2 cellular contexts compared by ENCODE assay signal in the genomic region with DNA sequence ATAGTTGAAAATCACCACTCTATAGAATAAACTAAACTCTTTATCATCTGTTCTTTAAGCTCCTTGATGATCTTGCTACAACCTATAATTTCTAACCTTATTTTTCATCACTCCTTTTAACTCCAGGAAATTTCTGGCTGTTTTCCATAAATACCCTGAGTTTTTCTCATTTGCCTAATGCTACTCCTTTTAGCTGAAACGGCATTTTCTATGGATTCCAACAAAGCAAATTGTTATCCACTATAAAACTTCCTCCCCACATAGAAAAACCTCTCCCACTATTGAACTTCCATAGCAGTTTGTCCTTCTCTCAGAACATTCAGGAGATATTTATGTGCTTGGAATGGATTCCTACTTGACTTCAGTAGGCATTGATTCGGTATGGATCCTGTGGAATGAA.
TF ChIP-seq lines count a peak whose summit lies in the region.

No MANE protein-coding gene starts in this region.

TF ChIP-seq in HepG2, 621 proteins besides CTCF, POLR2A, EP300 and RAD21 (continued from another document):
- no peak for TF ChIP-seq TEAD3 (CRISPR knock-in tag; optimal IDR thresholded peaks at IDR 0.05; ENCODE audit: borderline replicate concordance)

TF ChIP-seq in GM12878, 131 proteins besides CTCF, POLR2A, EP300 and RAD21 (continued from another document):
- no peak for TF ChIP-seq NFXL1 (IDR thresholded peaks at IDR 0.05; ENCODE audit: borderline replicate concordance)
- TF ChIP-seq RB1 (IDR thresholded peaks at IDR 0.05; ENCODE audit: borderline replicate concordance): no peak
- TF ChIP-seq, protein P1, sequence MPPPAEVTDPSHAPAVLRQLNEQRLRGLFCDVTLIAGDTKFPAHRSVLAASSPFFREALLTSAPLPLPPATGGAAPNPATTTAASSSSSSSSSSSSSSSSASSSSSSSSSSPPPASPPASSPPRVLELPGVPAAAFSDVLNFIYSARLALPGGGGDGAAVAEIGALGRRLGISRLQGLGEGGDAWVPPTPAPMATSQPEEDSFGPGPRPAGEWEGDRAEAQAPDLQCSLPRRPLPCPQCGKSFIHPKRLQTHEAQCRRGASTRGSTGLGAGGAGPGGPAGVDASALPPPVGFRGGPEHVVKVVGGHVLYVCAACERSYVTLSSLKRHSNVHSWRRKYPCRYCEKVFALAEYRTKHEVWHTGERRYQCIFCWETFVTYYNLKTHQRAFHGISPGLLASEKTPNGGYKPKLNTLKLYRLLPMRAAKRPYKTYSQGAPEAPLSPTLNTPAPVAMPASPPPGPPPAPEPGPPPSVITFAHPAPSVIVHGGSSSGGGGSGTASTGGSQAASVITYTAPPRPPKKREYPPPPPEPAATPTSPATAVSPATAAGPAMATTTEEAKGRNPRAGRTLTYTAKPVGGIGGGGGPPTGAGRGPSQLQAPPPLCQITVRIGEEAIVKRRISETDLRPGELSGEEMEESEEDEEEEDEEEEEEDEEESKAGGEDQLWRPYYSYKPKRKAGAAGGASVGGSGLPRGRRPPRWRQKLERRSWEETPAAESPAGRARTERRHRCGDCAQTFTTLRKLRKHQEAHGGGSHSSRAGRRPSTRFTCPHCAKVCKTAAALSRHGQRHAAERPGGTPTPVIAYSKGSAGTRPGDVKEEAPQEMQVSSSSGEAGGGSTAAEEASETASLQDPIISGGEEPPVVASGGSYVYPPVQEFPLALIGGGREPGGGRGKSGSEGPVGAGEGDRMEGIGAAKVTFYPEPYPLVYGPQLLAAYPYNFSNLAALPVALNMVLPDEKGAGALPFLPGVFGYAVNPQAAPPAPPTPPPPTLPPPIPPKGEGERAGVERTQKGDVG (CRISPR knock-in tag; IDR thresholded peaks at IDR 0.05): no peak
- no peak for TF ChIP-seq SPI1 (IDR thresholded peaks at IDR 0.05; ENCODE audit: borderline replicate concordance, insufficient read depth, low read depth, low read length)
- no peak for TF ChIP-seq ZNF384 (IDR thresholded peaks at IDR 0.05; ENCODE audit: borderline replicate concordance, low read depth, low read length)
- TF ChIP-seq CREM (IDR thresholded peaks at IDR 0.05; ENCODE audit: low read depth): no peak
- TF ChIP-seq SMC3 (IDR thresholded peaks at IDR 0.05; ENCODE audit: borderline replicate concordance, low read length): no peak
- TF ChIP-seq, protein P2, sequence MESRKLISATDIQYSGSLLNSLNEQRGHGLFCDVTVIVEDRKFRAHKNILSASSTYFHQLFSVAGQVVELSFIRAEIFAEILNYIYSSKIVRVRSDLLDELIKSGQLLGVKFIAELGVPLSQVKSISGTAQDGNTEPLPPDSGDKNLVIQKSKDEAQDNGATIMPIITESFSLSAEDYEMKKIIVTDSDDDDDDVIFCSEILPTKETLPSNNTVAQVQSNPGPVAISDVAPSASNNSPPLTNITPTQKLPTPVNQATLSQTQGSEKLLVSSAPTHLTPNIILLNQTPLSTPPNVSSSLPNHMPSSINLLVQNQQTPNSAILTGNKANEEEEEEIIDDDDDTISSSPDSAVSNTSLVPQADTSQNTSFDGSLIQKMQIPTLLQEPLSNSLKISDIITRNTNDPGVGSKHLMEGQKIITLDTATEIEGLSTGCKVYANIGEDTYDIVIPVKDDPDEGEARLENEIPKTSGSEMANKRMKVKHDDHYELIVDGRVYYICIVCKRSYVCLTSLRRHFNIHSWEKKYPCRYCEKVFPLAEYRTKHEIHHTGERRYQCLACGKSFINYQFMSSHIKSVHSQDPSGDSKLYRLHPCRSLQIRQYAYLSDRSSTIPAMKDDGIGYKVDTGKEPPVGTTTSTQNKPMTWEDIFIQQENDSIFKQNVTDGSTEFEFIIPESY (IDR thresholded peaks at IDR 0.05): no peak
- TF ChIP-seq CBFB (IDR thresholded peaks at IDR 0.05; ENCODE audit: low read depth): no peak
- TF ChIP-seq, protein P3, sequence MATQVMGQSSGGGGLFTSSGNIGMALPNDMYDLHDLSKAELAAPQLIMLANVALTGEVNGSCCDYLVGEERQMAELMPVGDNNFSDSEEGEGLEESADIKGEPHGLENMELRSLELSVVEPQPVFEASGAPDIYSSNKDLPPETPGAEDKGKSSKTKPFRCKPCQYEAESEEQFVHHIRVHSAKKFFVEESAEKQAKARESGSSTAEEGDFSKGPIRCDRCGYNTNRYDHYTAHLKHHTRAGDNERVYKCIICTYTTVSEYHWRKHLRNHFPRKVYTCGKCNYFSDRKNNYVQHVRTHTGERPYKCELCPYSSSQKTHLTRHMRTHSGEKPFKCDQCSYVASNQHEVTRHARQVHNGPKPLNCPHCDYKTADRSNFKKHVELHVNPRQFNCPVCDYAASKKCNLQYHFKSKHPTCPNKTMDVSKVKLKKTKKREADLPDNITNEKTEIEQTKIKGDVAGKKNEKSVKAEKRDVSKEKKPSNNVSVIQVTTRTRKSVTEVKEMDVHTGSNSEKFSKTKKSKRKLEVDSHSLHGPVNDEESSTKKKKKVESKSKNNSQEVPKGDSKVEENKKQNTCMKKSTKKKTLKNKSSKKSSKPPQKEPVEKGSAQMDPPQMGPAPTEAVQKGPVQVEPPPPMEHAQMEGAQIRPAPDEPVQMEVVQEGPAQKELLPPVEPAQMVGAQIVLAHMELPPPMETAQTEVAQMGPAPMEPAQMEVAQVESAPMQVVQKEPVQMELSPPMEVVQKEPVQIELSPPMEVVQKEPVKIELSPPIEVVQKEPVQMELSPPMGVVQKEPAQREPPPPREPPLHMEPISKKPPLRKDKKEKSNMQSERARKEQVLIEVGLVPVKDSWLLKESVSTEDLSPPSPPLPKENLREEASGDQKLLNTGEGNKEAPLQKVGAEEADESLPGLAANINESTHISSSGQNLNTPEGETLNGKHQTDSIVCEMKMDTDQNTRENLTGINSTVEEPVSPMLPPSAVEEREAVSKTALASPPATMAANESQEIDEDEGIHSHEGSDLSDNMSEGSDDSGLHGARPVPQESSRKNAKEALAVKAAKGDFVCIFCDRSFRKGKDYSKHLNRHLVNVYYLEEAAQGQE (IDR thresholded peaks at IDR 0.05; ENCODE audit: low read depth, low read length): no peak
- TF ChIP-seq POLR2AphosphoS2 (IDR thresholded peaks at IDR 0.05; ENCODE audit: low read depth, low read length): no peak
- TF ChIP-seq, protein P4, sequence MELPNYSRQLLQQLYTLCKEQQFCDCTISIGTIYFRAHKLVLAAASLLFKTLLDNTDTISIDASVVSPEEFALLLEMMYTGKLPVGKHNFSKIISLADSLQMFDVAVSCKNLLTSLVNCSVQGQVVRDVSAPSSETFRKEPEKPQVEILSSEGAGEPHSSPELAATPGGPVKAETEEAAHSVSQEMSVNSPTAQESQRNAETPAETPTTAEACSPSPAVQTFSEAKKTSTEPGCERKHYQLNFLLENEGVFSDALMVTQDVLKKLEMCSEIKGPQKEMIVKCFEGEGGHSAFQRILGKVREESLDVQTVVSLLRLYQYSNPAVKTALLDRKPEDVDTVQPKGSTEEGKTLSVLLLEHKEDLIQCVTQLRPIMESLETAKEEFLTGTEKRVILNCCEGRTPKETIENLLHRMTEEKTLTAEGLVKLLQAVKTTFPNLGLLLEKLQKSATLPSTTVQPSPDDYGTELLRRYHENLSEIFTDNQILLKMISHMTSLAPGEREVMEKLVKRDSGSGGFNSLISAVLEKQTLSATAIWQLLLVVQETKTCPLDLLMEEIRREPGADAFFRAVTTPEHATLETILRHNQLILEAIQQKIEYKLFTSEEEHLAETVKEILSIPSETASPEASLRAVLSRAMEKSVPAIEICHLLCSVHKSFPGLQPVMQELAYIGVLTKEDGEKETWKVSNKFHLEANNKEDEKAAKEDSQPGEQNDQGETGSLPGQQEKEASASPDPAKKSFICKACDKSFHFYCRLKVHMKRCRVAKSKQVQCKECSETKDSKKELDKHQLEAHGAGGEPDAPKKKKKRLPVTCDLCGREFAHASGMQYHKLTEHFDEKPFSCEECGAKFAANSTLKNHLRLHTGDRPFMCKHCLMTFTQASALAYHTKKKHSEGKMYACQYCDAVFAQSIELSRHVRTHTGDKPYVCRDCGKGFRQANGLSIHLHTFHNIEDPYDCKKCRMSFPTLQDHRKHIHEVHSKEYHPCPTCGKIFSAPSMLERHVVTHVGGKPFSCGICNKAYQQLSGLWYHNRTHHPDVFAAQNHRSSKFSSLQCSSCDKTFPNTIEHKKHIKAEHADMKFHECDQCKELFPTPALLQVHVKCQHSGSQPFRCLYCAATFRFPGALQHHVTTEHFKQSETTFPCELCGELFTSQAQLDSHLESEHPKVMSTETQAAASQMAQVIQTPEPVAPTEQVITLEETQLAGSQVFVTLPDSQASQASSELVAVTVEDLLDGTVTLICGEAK (IDR thresholded peaks at IDR 0.05; ENCODE audit: borderline replicate concordance): no peak
- TF ChIP-seq JUND (IDR thresholded peaks at IDR 0.05; ENCODE audit: low read depth, low read length): no peak
- no peak for TF ChIP-seq SIN3A (IDR thresholded peaks at IDR 0.05; ENCODE audit: low read depth, low read length)
- no peak for TF ChIP-seq IKZF2 (IDR thresholded peaks at IDR 0.05)
- TF ChIP-seq, protein P5, sequence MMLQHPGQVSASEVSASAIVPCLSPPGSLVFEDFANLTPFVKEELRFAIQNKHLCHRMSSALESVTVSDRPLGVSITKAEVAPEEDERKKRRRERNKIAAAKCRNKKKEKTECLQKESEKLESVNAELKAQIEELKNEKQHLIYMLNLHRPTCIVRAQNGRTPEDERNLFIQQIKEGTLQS (IDR thresholded peaks at IDR 0.05; ENCODE audit: borderline replicate concordance, extremely low read depth, low read depth, low read length): no peak
- TF ChIP-seq CBX5 (IDR thresholded peaks at IDR 0.05; ENCODE audit: low read depth): no peak
- TF ChIP-seq MEF2A (IDR thresholded peaks at IDR 0.05; ENCODE audit: insufficient read depth, low read depth, low read length): no peak
